ENCODE assay signal across 23 cellular contexts in genomic region chr3:151259664-151260063, GRCh38. TPM values are rescaled to one million over a fixed set of nuclear protein-coding genes. Genes with fewer than 3 reads are reported as not detected.
A peak's percentile ranks its signal among the peaks of the same experiment; 100 is the strongest.
DNase-seq lines count a peak whose midpoint lies in the region; ATAC-seq and TF ChIP-seq lines count a peak whose summit lies in the region.
"Had no signal": no experiment of that assay in that cellular context is flagged by ENCODE, and none has a peak within 500 bp of the region (broad histone marks: within the 10 kb centered on the region; RNA-seq: fewer than 3 reads in every experiment).

No MANE protein-coding gene starts in this region.

- DNase-seq in IMR-90 (peak; percentile 64), esophagus muscularis mucosa (ENCODE audit: extremely low spot score) (no peak), mesenchymal stem cell (peak; percentile 72), medulla oblongata (ENCODE audit: extremely low spot score) (no peak), NCI-H2227 treated with DMSO at 0.1 percent for 48 hours (lab: John Stamatoyannopoulos, UW) (no peak)
- DNase-seq in activated CD4-positive, CD25-positive, alpha-beta regulatory T cell (lab: John Stamatoyannopoulos, UW) = no peak
- DNase-seq: AML-193; COR-L47; GF-D8; GM23248; HCEC 1CT; Karpas-422; MG63; NCI-H1105; NCI-H1694 treated with DMSO at 0.1 percent for 48 hours; NCI-H526 treated with DMSO at 0.1 percent for 48 hours; NK-92 treated with Interleukin-12 subunit alpha and Interleukin-12 subunit beta, amount 100 ng/mL, for 24 hours; RPMI8226 had no signal

- H3K14ac ChIP-seq in IMR-90 (replicated peaks; ENCODE audit: low read depth, low read length) (peak overlapping the region; percentile 70; the same call in 1 of the 2 replicates), mesenchymal stem cell (ENCODE audit: low read length in 2 of 2) (no peak overlapping the region)

- H3K9me1 ChIP-seq in IMR-90 (ENCODE audit: insufficient read depth, low read length) = no peaks in the 10 kb centered on the region; the same call in 1 of the 2 replicates

- peak overlapping the region in 1 of 2 experiments; percentile 50; a peak in 1 of 4 replicates for H4K8ac ChIP-seq in IMR-90 (ENCODE audit: low read depth in 2 of 2, low read length in 2 of 2)
- H4K8ac ChIP-seq in mesenchymal stem cell (ENCODE audit: low read length) = no peak overlapping the region

- H3K9me3 ChIP-seq in IMR-90 (ENCODE audit: control insufficient read depth, insufficient read depth, low read length) = no peaks in the 10 kb centered on the region
- no peaks in the 10 kb centered on the region for H3K9me3 ChIP-seq in esophagus muscularis mucosa
- H3K9me3 ChIP-seq in mesenchymal stem cell (ENCODE audit: control insufficient read depth, low read length) = no peaks in the 10 kb centered on the region
- H3K9me3 ChIP-seq in stomach smooth muscle (ENCODE audit: control insufficient read depth in 2 of 2, low read length in 2 of 2) = no peaks in the 10 kb centered on the region
- H3K9me3 ChIP-seq: A549, MG63 had no signal

- no peak overlapping the region for H2BK12ac ChIP-seq in mesenchymal stem cell (ENCODE audit: low read length in 2 of 2)

- H3K9ac ChIP-seq in IMR-90 (ENCODE audit: low read depth, low read length) = no peak overlapping the region
- no peak overlapping the region for H3K9ac ChIP-seq in mesenchymal stem cell (ENCODE audit: low read length)
- no peak overlapping the region for H3K9ac ChIP-seq in stomach smooth muscle (ENCODE audit: low read length in 2 of 2)
- H3K9ac ChIP-seq: GM23248 had no signal

- H3K27me3 ChIP-seq in IMR-90 (ENCODE audit: control insufficient read depth, insufficient read depth, low read length) (no peaks in the 10 kb centered on the region), esophagus muscularis mucosa (no peaks in the 10 kb centered on the region), mesenchymal stem cell (ENCODE audit: control insufficient read depth in 1 of 2, insufficient read depth in 1 of 2, low read length in 2 of 2) (peaks cover 0 to 14% of the 10 kb centered on the region in 2 experiments), stomach smooth muscle (ENCODE audit: control insufficient read depth in 1 of 2, insufficient read depth in 2 of 2, low read length in 2 of 2) (no peaks in the 10 kb centered on the region)

- H3K79me1 ChIP-seq in IMR-90 (ENCODE audit: low read depth in 1 of 2, low read length in 2 of 2) (no peaks in the 10 kb centered on the region), mesenchymal stem cell (replicated peaks; ENCODE audit: low read length, poor library complexity, severe bottlenecking) (no peaks in the 10 kb centered on the region)

- H3K23ac ChIP-seq in IMR-90 (ENCODE audit: low read depth, low read length) (no peak overlapping the region), mesenchymal stem cell (ENCODE audit: low read length in 2 of 2) (no peak overlapping the region)

- intact Hi-C loops in IMR-90 (cut with micrococcal nuclease) (no loop called here), esophagus muscularis mucosa (cut with DNase I) (no loop called here)

- no peak overlapping the region for H3K4me3 ChIP-seq in IMR-90 (ENCODE audit: insufficient read depth, low read depth, low read length)
- H3K4me3 ChIP-seq in esophagus muscularis mucosa = no peak overlapping the region
- H3K4me3 ChIP-seq in mesenchymal stem cell (ENCODE audit: insufficient read depth in 1 of 2, low read depth in 1 of 2, low read length in 2 of 2) = no peak overlapping the region
- H3K4me3 ChIP-seq in stomach smooth muscle (ENCODE audit: low read length in 2 of 2) = no peak overlapping the region
- H3K4me3 ChIP-seq: A549, GM23248, MG63 had no signal

- no peak overlapping the region for H2AK9ac ChIP-seq in IMR-90 (replicated peaks; ENCODE audit: low read depth, low read length, poor library complexity)

- CTCF ChIA-PET in IMR-90 (lab: Yijun Ruan, JAX) = interaction anchor here (0.8 to 1.8 kb wide), 2 partner anchors 21 to 92 kb away, joined by 3 to 7 read pairs; no protein-coding TSS in a partner anchor

- no peak overlapping the region for H2BK15ac ChIP-seq in IMR-90 (ENCODE audit: low read depth, low read length)
- no peak overlapping the region for H2BK15ac ChIP-seq in mesenchymal stem cell (ENCODE audit: low read depth, poor library complexity, severe bottlenecking)

- in situ Hi-C loops in IMR-90 (cut with MboI; ENCODE audit: low sequenced_read_pairs) = no loop called here

- H2BK5ac ChIP-seq in IMR-90 (ENCODE audit: low read depth, low read length, poor library complexity, severe bottlenecking) = peak overlapping the region; percentile 78
- no peak overlapping the region for H2BK5ac ChIP-seq in mesenchymal stem cell (ENCODE audit: low read depth, low read length, poor library complexity, severe bottlenecking)

- TF ChIP-seq CTCF in IMR-90 (conservative IDR thresholded peaks at IDR 0.05; ENCODE audit: low read depth, low read length) = no peak
- no peak for TF ChIP-seq CTCF in esophagus muscularis mucosa (IDR thresholded peaks at IDR 0.05)

- H3K4ac ChIP-seq in IMR-90 (ENCODE audit: low read depth, low read length) (peak overlapping the region; percentile 73), mesenchymal stem cell (ENCODE audit: low read depth in 1 of 2, low read length in 2 of 2) (no peak overlapping the region)

- H3K4me1 ChIP-seq in IMR-90 (ENCODE audit: control insufficient read depth, insufficient read depth, low read length) = peaks cover 8% of the 10 kb centered on the region
- H3K4me1 ChIP-seq in esophagus muscularis mucosa = peaks cover 0 to 74% (median 53%) of the 10 kb centered on the region in 4 donors
- no peaks in the 10 kb centered on the region for H3K4me1 ChIP-seq in mesenchymal stem cell (ENCODE audit: control insufficient read depth, insufficient read depth, low read depth, low read length)
- peaks cover 9% of the 10 kb centered on the region for H3K4me1 ChIP-seq in stomach smooth muscle (ENCODE audit: control insufficient read depth, insufficient read depth, low read length)
- H3K4me1 ChIP-seq: A549 had no signal

- H2BK20ac ChIP-seq in IMR-90 (ENCODE audit: low read depth, low read length) = 0 out of 2 replicates have a peak overlapping the region, but pooled peaks have one; percentile 63

- dilution Hi-C loops in IMR-90 (cut with HindIII; ENCODE audit: low sequenced_read_pairs, unreplicated experiment) = no loop called here

- POLR2A ChIA-PET in IMR-90 (lab: Charles Lee; ENCODE audit: unreplicated experiment) = no interaction called here

- H3K18ac ChIP-seq in IMR-90 (ENCODE audit: low read depth, low read length) (peak overlapping the region; percentile 84), mesenchymal stem cell (ENCODE audit: low read depth in 1 of 2, low read length in 2 of 2) (no peak overlapping the region)

- TF ChIP-seq POLR2A in IMR-90 (IDR thresholded peaks at IDR 0.05; ENCODE audit: low read depth, low read length) (no peak), esophagus muscularis mucosa (IDR thresholded peaks at IDR 0.05; ENCODE audit: low read depth) (no peak)

- BruUV-seq in IMR-90 (replicated peaks; lab: Mats Ljungman, UMichigan) = no TSS peak

- H2AK5ac ChIP-seq in IMR-90 (ENCODE audit: low read depth, low read length) = peak overlapping the region; percentile 85; the same call in 1 of the 2 replicates
- H2AK5ac ChIP-seq in mesenchymal stem cell (ENCODE audit: low read length, severe bottlenecking) = no peak overlapping the region

- TF ChIP-seq RAD21 in IMR-90 (IDR thresholded peaks at IDR 0.05; ENCODE audit: low read length) = no peak

- H4K91ac ChIP-seq in IMR-90 (ENCODE audit: insufficient read depth, low read depth, low read length) (peak overlapping the region; percentile 82; the same call in 1 of the 2 replicates), mesenchymal stem cell (ENCODE audit: low read length) (no peak overlapping the region)

- peak overlapping the region; percentile 92 for H4K5ac ChIP-seq in IMR-90 (ENCODE audit: low read depth, low read length)

- 20% methylated on average over 1 of the region's 3 CpGs; no CpG with 5 or more reads in 1 of the 2 experiments for WGBS in IMR-90 (ENCODE audit: extremely low coverage in 2 of 2, insufficient read length in 1 of 2), 2 experiments
- WGBS in esophagus muscularis mucosa = 49% methylated on average over 3 of the region's 3 CpGs
- 33% methylated on average over 2 of the region's 3 CpGs for WGBS in mesenchymal stem cell

- H3K4me2 ChIP-seq in IMR-90 (ENCODE audit: low read depth, low read length) = peak overlapping the region; percentile 53; the same call in 1 of the 2 replicates
- H3K4me2 ChIP-seq in mesenchymal stem cell (ENCODE audit: low read length, poor library complexity, severe bottlenecking) = no peak overlapping the region
- H3K4me2 ChIP-seq: A549 had no signal

- peak overlapping the region; percentile 87 for H3K27ac ChIP-seq in IMR-90 (ENCODE audit: insufficient read depth, low read length)
- H3K27ac ChIP-seq in esophagus muscularis mucosa (replicated peaks in 1 of 4) = peak overlapping the region; percentile 52 to 78 (median 75)
- H3K27ac ChIP-seq in mesenchymal stem cell (ENCODE audit: low read length, poor library complexity, severe bottlenecking) = no peak overlapping the region
- peak overlapping the region; percentile 37 for H3K27ac ChIP-seq in stomach smooth muscle (ENCODE audit: low read length)
- H3K27ac ChIP-seq: A549, GM23248 had no signal

- ATAC-seq in IMR-90 (ENCODE audit: low read depth) = peak; percentile 94
- ATAC-seq: A549 had no signal

- H4K20me1 ChIP-seq in IMR-90 (ENCODE audit: insufficient read depth, low read length) = no peaks in the 10 kb centered on the region

- H3K36me3 ChIP-seq in IMR-90 (ENCODE audit: control insufficient read depth, insufficient read depth, low read length) = no peaks in the 10 kb centered on the region
- no peaks in the 10 kb centered on the region for H3K36me3 ChIP-seq in esophagus muscularis mucosa
- H3K36me3 ChIP-seq in mesenchymal stem cell (ENCODE audit: control insufficient read depth in 1 of 2, insufficient read depth in 2 of 2, low read depth in 1 of 2, low read length in 2 of 2) = no peaks in the 10 kb centered on the region
- H3K36me3 ChIP-seq in stomach smooth muscle (ENCODE audit: control insufficient read depth in 2 of 2, insufficient read depth in 2 of 2, low read length in 2 of 2) = peaks cover 0 to 2% of the 10 kb centered on the region in 2 donors
- H3K36me3 ChIP-seq: MG63 had no signal

- peak overlapping the region; percentile 81 for H2BK120ac ChIP-seq in IMR-90 (ENCODE audit: low read depth, low read length)
- H2BK120ac ChIP-seq in mesenchymal stem cell (ENCODE audit: low read depth, low read length) = no peak overlapping the region

- H2AFZ ChIP-seq in IMR-90 (replicated peaks; ENCODE audit: low read length, poor library complexity) (no peak overlapping the region), mesenchymal stem cell (ENCODE audit: low read depth, low read length) (no peak overlapping the region)
- H2AFZ ChIP-seq: GM23248 had no signal

- H3K56ac ChIP-seq in IMR-90 (ENCODE audit: extremely low read depth, insufficient read depth, low read length) = no peak overlapping the region

- TF ChIP-seq EP300 in esophagus muscularis mucosa (IDR thresholded peaks at IDR 0.05) = peak; percentile 47

RNA-seq across cellular contexts. Expression of gene P2RY14, which starts 18.7 kb away (rescaled TPM):
- total RNA-seq in IMR-90 (2012; rRNA removed) (not detected in 2 replicates), esophagus muscularis mucosa (10 to 100 TPM in 3 of 4 donors, 1 to 10 TPM in 1; 3.0 to 14.2 (median 12.4) TPM)
- not detected in 2 replicates for polyA plus RNA-seq in IMR-90 (2012; rRNA removed)
- not detected in 2 replicates for polyA plus RNA-seq in IMR-90 (2012; cell fraction: cytosol; rRNA removed)
- polyA plus RNA-seq in IMR-90 (2012; cell fraction: nucleus; rRNA removed; ENCODE audit: low replicate concordance) = not detected in 2 replicates
- polyA plus RNA-seq in mesenchymal stem cell (2013, experiment 1 of 2) = 4.2 TPM
- 4.0 TPM for polyA plus RNA-seq in mesenchymal stem cell (2013, experiment 2 of 2)
- total RNA-seq: Daoy, GM23248, HT-29, OCI-LY7 had no signal
- polyA plus RNA-seq: A549, GM23248 had no signal

RNA-seq across cellular contexts. Expression of gene GPR171, which starts 56.6 kb away (rescaled TPM):
- total RNA-seq in IMR-90 (2012; rRNA removed) (not detected in 2 replicates), esophagus muscularis mucosa (1 to 10 TPM in 2 of 4 donors, under 1 TPM in 2; 0.46 to 3.7 (median 1.3) TPM)
- polyA plus RNA-seq in IMR-90 (2012; rRNA removed) = not detected in 2 replicates
- not detected in 2 replicates for polyA plus RNA-seq in IMR-90 (2012; cell fraction: cytosol; rRNA removed)
- polyA plus RNA-seq in IMR-90 (2012; cell fraction: nucleus; rRNA removed; ENCODE audit: low replicate concordance) = not detected in 2 replicates
- polyA plus RNA-seq in mesenchymal stem cell (2013, experiment 1 of 2) = not detected
- polyA plus RNA-seq in mesenchymal stem cell (2013, experiment 2 of 2) = 0.04 TPM
- total RNA-seq: Daoy, GM23248, HT-29, OCI-LY7 had no signal
- polyA plus RNA-seq: A549, GM23248 had no signal

RNA-seq across cellular contexts. Expression of gene GPR87, which starts 57.0 kb away (rescaled TPM):
- total RNA-seq in IMR-90 (2012; rRNA removed) (0.28 and 0.36 TPM in 2 replicates), esophagus muscularis mucosa (not detected)
- 0.26 TPM in 2 replicates for polyA plus RNA-seq in IMR-90 (2012; rRNA removed)
- polyA plus RNA-seq in IMR-90 (2012; cell fraction: cytosol; rRNA removed) = 0.05 and 0.06 TPM in 2 replicates
- polyA plus RNA-seq in IMR-90 (2012; cell fraction: nucleus; rRNA removed; ENCODE audit: low replicate concordance) = 0.05 and 0.21 TPM in 2 replicates
- polyA plus RNA-seq in mesenchymal stem cell (2013, experiment 1 of 2) = 0.07 TPM
- polyA plus RNA-seq in mesenchymal stem cell (2013, experiment 2 of 2) = 0.11 TPM
- total RNA-seq: OCI-LY7 had no signal
- polyA plus RNA-seq: GM23248 had no signal

Comparison
In these comparisons a context has a peak if more than half of its experiments do, and no peak if none do; other contexts are left out.
1. DNase-seq: peak in IMR-90 (single experiment) and mesenchymal stem cell (single experiment); none in esophagus muscularis mucosa (single experiment), activated CD4-positive, CD25-positive, alpha-beta regulatory T cell (0 of 4), medulla oblongata (single experiment) and NCI-H2227 treated with DMSO at 0.1 percent for 48 hours (single experiment).